In genomic region chr22:24894220-24894975, GRCh38 we compare ENCODE assay signal across 1 cellular context.
TF ChIP-seq lines count a peak whose summit lies in the region.

No MANE protein-coding gene starts in this region.

TF ChIP-seq in K562, 482 proteins besides CTCF, POLR2A, EP300 and RAD21 (continued from another document and continues in another):
- TF ChIP-seq MNT (conservative IDR thresholded peaks at IDR 0.05) (peak; percentile 72 to 82), ELF1 (tag; IDR thresholded peaks at IDR 0.05) (no peak), HLTF (IDR thresholded peaks at IDR 0.05) (no peak), HMBOX1 (IDR thresholded peaks at IDR 0.05) (peak; percentile 85), ZC3H4 (CRISPR knock-in tag; IDR thresholded peaks at IDR 0.05; ENCODE audit: borderline replicate concordance) (no peak), SP2 (IDR thresholded peaks at IDR 0.05; ENCODE audit: extremely low read depth, low read depth, low read length, poor library complexity, severe bottlenecking) (no peak), ZNF354B (CRISPR knock-in tag; IDR thresholded peaks at IDR 0.05) (no peak), EP400 (IDR thresholded peaks at IDR 0.05) (0 out of 2 replicates have a peak, but pooled peaks have one; percentile 29), BCLAF1 (IDR thresholded peaks at IDR 0.05; ENCODE audit: borderline replicate concordance in 1 of 2, control insufficient read depth in 1 of 2, low read depth in 2 of 2, low read length in 1 of 2) (no peak), NONO (IDR thresholded peaks at IDR 0.05; ENCODE audit: low read depth in 2 of 2, low read length in 1 of 2) (no peak), PRMT5 (CRISPR knock-in tag; IDR thresholded peaks at IDR 0.05) (no peak), FOXK2 (conservative IDR thresholded peaks at IDR 0.05 in 1 of 2, IDR thresholded peaks at IDR 0.05 in 1 of 2; ENCODE audit: low read depth in 2 of 2) (no peak), ZFP91 (CRISPR knock-in tag; IDR thresholded peaks at IDR 0.05) (no peak), MTA1 (IDR thresholded peaks at IDR 0.05; ENCODE audit: borderline replicate concordance) (no peak), HINFP (tag; conservative IDR thresholded peaks at IDR 0.05; ENCODE audit: low read depth) (no peak), ID3 (CRISPR knock-in tag; IDR thresholded peaks at IDR 0.05) (no peak), ID3 (tag; IDR thresholded peaks at IDR 0.05) (no peak), SP1 (CRISPR knock-in tag; IDR thresholded peaks at IDR 0.05) (no peak), ZNF143 (CRISPR knock-in tag; IDR thresholded peaks at IDR 0.05) (no peak), FOXJ3 (CRISPR knock-in tag; IDR thresholded peaks at IDR 0.05) (no peak), GTF2B (IDR thresholded peaks at IDR 0.05; ENCODE audit: extremely low read depth, insufficient read length) (no peak), POLR3G (IDR thresholded peaks at IDR 0.05; ENCODE audit: extremely low read depth, insufficient read length, insufficient replicate concordance) (no peak), YY1 (IDR thresholded peaks at IDR 0.05; ENCODE audit: borderline replicate concordance in 1 of 3, control insufficient read depth in 1 of 3, extremely low read depth in 1 of 3, insufficient read depth in 3 of 3, insufficient read length in 1 of 3, insufficient replicate concordance in 2 of 3, low read depth in 1 of 3, low read length in 2 of 3) (no peak), BCL6 (CRISPR knock-in tag; IDR thresholded peaks at IDR 0.05) (no peak), BRD4 (IDR thresholded peaks at IDR 0.05) (no peak), THRA (IDR thresholded peaks at IDR 0.05) (no peak), E2F6 (IDR thresholded peaks at IDR 0.05; ENCODE audit: borderline replicate concordance in 1 of 2, extremely low read depth in 1 of 2, insufficient read depth in 1 of 2, insufficient read length in 1 of 2, low read depth in 1 of 2, low read length in 1 of 2, poor library complexity in 1 of 2, severe bottlenecking in 1 of 2) (peak in 1 of 2 experiments; percentile 61), TEAD1 (CRISPR knock-in tag; IDR thresholded peaks at IDR 0.05) (no peak), ZNF395 (CRISPR knock-in tag; IDR thresholded peaks at IDR 0.05) (no peak), MAFK (IDR thresholded peaks at IDR 0.05; ENCODE audit: low read length) (peak; percentile 39; the same call in 1 of the 2 replicates), GATA2 (CRISPR knock-in tag; IDR thresholded peaks at IDR 0.05) (no peak), ESRRB (CRISPR knock-in tag; IDR thresholded peaks at IDR 0.05; ENCODE audit: borderline replicate concordance) (no peak), GTF2E2 (tag; IDR thresholded peaks at IDR 0.05) (no peak), SMARCA5 (IDR thresholded peaks at IDR 0.05) (no peak), NFE2 (IDR thresholded peaks at IDR 0.05; ENCODE audit: low read depth) (peak; percentile 40; the same call in 1 of the 2 replicates), FOXA3 (CRISPR knock-in tag; conservative IDR thresholded peaks at IDR 0.05 in 1 of 2, IDR thresholded peaks at IDR 0.05 in 1 of 2) (no peak), SIRT6 (IDR thresholded peaks at IDR 0.05; ENCODE audit: low read depth, low read length) (no peak), ZC3H8 (IDR thresholded peaks at IDR 0.05) (no peak), GABPB1 (CRISPR knock-in tag; IDR thresholded peaks at IDR 0.05) (no peak), MEIS2 (IDR thresholded peaks at IDR 0.05; ENCODE audit: partially characterized antibody) (no peak), CREBBP (IDR thresholded peaks at IDR 0.05; ENCODE audit: low read depth, low read length) (no peak), POLR3A (IDR thresholded peaks at IDR 0.05; ENCODE audit: borderline replicate concordance, extremely low read depth, insufficient read depth, insufficient read length) (no peak), E2F1 (CRISPR knock-in tag; IDR thresholded peaks at IDR 0.05) (no peak), ZNF197 (CRISPR knock-in tag; IDR thresholded peaks at IDR 0.05; ENCODE audit: low read depth) (no peak), NFYB (IDR thresholded peaks at IDR 0.05; ENCODE audit: extremely low read depth, insufficient read length) (no peak), ZNF449 (CRISPR knock-in tag; IDR thresholded peaks at IDR 0.05) (peak; percentile 36; the same call in 1 of the 2 replicates), JUND (IDR thresholded peaks at IDR 0.05; ENCODE audit: borderline replicate concordance, low read depth, low read length) (peak; percentile 20; the same call in 1 of the 2 replicates), JUND (tag; IDR thresholded peaks at IDR 0.05; ENCODE audit: borderline replicate concordance, low read depth, low read length) (peak; percentile 49; the same call in 1 of the 3 replicates), SIX5 (IDR thresholded peaks at IDR 0.05; ENCODE audit: borderline replicate concordance in 1 of 2, insufficient read depth in 1 of 2, low read depth in 1 of 2, low read length in 2 of 2) (no peak), HNRNPL (IDR thresholded peaks at IDR 0.05; ENCODE audit: low read depth, low read length) (no peak), KLF1 (tag; IDR thresholded peaks at IDR 0.05) (no peak), L3MBTL2 (IDR thresholded peaks at IDR 0.05) (peak; percentile 75), ZNF77 (CRISPR knock-in tag; IDR thresholded peaks at IDR 0.05) (no peak)
